2 cellular contexts compared by ENCODE assay signal in the genomic region with DNA sequence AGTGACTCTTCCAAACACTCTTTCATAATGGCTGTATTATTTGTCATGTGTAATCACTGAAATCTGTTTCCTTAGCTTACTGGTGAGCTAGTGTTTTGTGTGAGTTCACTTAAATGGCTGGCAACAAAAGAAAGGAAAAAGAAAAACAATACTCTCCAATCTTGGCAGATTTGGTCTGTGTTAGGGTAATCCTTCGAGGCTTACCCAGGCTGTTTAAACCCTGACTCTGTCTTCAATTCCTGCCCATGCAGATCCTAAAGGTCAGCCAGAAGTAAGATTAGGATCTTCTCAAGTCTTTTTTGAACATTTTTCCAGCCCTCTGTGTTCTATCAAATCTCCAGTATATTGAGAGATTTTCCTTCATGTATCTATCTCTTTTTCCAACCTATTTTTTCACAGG.
TF ChIP-seq lines count a peak whose summit lies in the region.

No MANE protein-coding gene starts in this region.

TF ChIP-seq in GM23338, 12 proteins besides CTCF, POLR2A, EP300 and RAD21 (continued from another document):
- TF ChIP-seq, protein P1, sequence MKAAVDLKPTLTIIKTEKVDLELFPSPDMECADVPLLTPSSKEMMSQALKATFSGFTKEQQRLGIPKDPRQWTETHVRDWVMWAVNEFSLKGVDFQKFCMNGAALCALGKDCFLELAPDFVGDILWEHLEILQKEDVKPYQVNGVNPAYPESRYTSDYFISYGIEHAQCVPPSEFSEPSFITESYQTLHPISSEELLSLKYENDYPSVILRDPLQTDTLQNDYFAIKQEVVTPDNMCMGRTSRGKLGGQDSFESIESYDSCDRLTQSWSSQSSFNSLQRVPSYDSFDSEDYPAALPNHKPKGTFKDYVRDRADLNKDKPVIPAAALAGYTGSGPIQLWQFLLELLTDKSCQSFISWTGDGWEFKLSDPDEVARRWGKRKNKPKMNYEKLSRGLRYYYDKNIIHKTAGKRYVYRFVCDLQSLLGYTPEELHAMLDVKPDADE (IDR thresholded peaks at IDR 0.05) = no peak
- TF ChIP-seq, protein P2, sequence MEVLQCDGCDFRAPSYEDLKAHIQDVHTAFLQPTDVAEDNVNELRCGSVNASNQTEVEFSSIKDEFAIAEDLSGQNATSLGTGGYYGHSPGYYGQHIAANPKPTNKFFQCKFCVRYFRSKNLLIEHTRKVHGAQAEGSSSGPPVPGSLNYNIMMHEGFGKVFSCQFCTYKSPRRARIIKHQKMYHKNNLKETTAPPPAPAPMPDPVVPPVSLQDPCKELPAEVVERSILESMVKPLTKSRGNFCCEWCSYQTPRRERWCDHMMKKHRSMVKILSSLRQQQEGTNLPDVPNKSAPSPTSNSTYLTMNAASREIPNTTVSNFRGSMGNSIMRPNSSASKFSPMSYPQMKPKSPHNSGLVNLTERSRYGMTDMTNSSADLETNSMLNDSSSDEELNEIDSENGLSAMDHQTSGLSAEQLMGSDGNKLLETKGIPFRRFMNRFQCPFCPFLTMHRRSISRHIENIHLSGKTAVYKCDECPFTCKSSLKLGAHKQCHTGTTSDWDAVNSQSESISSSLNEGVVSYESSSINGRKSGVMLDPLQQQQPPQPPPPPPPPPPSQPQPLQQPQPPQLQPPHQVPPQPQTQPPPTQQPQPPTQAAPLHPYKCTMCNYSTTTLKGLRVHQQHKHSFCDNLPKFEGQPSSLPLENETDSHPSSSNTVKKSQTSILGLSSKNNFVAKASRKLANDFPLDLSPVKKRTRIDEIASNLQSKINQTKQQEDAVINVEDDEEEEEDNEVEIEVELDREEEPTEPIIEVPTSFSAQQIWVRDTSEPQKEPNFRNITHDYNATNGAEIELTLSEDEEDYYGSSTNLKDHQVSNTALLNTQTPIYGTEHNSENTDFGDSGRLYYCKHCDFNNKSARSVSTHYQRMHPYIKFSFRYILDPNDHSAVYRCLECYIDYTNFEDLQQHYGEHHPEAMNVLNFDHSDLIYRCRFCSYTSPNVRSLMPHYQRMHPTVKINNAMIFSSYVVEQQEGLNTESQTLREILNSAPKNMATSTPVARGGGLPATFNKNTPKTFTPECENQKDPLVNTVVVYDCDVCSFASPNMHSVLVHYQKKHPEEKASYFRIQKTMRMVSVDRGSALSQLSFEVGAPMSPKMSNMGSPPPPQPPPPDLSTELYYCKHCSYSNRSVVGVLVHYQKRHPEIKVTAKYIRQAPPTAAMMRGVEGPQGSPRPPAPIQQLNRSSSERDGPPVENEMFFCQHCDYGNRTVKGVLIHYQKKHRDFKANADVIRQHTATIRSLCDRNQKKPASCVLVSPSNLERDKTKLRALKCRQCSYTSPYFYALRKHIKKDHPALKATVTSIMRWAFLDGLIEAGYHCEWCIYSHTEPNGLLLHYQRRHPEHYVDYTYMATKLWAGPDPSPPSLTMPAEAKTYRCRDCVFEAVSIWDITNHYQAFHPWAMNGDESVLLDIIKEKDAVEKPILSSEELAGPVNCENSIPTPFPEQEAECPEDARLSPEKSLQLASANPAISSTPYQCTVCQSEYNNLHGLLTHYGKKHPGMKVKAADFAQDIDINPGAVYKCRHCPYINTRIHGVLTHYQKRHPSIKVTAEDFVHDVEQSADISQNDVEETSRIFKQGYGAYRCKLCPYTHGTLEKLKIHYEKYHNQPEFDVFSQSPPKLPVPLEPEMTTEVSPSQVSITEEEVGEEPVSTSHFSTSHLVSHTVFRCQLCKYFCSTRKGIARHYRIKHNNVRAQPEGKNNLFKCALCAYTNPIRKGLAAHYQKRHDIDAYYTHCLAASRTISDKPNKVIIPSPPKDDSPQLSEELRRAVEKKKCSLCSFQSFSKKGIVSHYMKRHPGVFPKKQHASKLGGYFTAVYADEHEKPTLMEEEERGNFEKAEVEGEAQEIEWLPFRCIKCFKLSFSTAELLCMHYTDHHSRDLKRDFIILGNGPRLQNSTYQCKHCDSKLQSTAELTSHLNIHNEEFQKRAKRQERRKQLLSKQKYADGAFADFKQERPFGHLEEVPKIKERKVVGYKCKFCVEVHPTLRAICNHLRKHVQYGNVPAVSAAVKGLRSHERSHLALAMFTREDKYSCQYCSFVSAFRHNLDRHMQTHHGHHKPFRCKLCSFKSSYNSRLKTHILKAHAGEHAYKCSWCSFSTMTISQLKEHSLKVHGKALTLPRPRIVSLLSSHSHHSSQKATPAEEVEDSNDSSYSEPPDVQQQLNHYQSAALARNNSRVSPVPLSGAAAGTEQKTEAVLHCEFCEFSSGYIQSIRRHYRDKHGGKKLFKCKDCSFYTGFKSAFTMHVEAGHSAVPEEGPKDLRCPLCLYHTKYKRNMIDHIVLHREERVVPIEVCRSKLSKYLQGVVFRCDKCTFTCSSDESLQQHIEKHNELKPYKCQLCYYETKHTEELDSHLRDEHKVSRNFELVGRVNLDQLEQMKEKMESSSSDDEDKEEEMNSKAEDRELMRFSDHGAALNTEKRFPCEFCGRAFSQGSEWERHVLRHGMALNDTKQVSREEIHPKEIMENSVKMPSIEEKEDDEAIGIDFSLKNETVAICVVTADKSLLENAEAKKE (CRISPR knock-in tag; IDR thresholded peaks at IDR 0.05) = no peak

TF ChIP-seq in WTC11, 78 proteins besides CTCF, POLR2A, EP300 and RAD21 (continued from another document):
- TF ChIP-seq, protein P3, sequence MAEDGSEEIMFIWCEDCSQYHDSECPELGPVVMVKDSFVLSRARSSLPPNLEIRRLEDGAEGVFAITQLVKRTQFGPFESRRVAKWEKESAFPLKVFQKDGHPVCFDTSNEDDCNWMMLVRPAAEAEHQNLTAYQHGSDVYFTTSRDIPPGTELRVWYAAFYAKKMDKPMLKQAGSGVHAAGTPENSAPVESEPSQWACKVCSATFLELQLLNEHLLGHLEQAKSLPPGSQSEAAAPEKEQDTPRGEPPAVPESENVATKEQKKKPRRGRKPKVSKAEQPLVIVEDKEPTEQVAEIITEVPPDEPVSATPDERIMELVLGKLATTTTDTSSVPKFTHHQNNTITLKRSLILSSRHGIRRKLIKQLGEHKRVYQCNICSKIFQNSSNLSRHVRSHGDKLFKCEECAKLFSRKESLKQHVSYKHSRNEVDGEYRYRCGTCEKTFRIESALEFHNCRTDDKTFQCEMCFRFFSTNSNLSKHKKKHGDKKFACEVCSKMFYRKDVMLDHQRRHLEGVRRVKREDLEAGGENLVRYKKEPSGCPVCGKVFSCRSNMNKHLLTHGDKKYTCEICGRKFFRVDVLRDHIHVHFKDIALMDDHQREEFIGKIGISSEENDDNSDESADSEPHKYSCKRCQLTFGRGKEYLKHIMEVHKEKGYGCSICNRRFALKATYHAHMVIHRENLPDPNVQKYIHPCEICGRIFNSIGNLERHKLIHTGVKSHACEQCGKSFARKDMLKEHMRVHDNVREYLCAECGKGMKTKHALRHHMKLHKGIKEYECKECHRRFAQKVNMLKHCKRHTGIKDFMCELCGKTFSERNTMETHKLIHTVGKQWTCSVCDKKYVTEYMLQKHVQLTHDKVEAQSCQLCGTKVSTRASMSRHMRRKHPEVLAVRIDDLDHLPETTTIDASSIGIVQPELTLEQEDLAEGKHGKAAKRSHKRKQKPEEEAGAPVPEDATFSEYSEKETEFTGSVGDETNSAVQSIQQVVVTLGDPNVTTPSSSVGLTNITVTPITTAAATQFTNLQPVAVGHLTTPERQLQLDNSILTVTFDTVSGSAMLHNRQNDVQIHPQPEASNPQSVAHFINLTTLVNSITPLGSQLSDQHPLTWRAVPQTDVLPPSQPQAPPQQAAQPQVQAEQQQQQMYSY (CRISPR knock-in tag; IDR thresholded peaks at IDR 0.05) = no peak
- TF ChIP-seq NR2C2 (CRISPR knock-in tag; IDR thresholded peaks at IDR 0.05) = no peak
- TF ChIP-seq MYBL2 (CRISPR knock-in tag; IDR thresholded peaks at IDR 0.05) = no peak
- no peak for TF ChIP-seq ZNF121 (CRISPR knock-in tag; IDR thresholded peaks at IDR 0.05)
- no peak for TF ChIP-seq ZNF317 (CRISPR knock-in tag; IDR thresholded peaks at IDR 0.05; ENCODE audit: borderline replicate concordance, low read depth)
- no peak for TF ChIP-seq PRRX2 (CRISPR knock-in tag; IDR thresholded peaks at IDR 0.05)
- TF ChIP-seq ZNF671 (CRISPR knock-in tag; IDR thresholded peaks at IDR 0.05) = no peak
- no peak for TF ChIP-seq ZNF138 (CRISPR knock-in tag; conservative IDR thresholded peaks at IDR 0.05)
- TF ChIP-seq, protein P4, sequence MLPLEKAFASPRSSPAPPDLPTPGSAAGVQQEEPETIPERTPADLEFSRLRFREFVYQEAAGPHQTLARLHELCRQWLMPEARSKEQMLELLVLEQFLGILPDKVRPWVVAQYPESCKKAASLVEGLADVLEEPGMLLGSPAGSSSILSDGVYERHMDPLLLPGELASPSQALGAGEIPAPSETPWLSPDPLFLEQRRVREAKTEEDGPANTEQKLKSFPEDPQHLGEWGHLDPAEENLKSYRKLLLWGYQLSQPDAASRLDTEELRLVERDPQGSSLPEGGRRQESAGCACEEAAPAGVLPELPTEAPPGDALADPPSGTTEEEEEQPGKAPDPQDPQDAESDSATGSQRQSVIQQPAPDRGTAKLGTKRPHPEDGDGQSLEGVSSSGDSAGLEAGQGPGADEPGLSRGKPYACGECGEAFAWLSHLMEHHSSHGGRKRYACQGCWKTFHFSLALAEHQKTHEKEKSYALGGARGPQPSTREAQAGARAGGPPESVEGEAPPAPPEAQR (CRISPR knock-in tag; IDR thresholded peaks at IDR 0.05) = no peak
- no peak for TF ChIP-seq JUN (CRISPR knock-in tag; IDR thresholded peaks at IDR 0.05)
- no peak for TF ChIP-seq KAT7 (CRISPR knock-in tag; IDR thresholded peaks at IDR 0.05; ENCODE audit: borderline replicate concordance)
- TF ChIP-seq TEAD4 (CRISPR knock-in tag; IDR thresholded peaks at IDR 0.05) = no peak
- no peak for TF ChIP-seq ZNF219 (CRISPR knock-in tag; IDR thresholded peaks at IDR 0.05; ENCODE audit: borderline replicate concordance)
- TF ChIP-seq ZNF396 (CRISPR knock-in tag; IDR thresholded peaks at IDR 0.05; ENCODE audit: borderline replicate concordance) = no peak
- TF ChIP-seq CREB1 (CRISPR knock-in tag; IDR thresholded peaks at IDR 0.05) = no peak
- TF ChIP-seq ATF1 (CRISPR knock-in tag; IDR thresholded peaks at IDR 0.05) = no peak
- TF ChIP-seq, protein P5, sequence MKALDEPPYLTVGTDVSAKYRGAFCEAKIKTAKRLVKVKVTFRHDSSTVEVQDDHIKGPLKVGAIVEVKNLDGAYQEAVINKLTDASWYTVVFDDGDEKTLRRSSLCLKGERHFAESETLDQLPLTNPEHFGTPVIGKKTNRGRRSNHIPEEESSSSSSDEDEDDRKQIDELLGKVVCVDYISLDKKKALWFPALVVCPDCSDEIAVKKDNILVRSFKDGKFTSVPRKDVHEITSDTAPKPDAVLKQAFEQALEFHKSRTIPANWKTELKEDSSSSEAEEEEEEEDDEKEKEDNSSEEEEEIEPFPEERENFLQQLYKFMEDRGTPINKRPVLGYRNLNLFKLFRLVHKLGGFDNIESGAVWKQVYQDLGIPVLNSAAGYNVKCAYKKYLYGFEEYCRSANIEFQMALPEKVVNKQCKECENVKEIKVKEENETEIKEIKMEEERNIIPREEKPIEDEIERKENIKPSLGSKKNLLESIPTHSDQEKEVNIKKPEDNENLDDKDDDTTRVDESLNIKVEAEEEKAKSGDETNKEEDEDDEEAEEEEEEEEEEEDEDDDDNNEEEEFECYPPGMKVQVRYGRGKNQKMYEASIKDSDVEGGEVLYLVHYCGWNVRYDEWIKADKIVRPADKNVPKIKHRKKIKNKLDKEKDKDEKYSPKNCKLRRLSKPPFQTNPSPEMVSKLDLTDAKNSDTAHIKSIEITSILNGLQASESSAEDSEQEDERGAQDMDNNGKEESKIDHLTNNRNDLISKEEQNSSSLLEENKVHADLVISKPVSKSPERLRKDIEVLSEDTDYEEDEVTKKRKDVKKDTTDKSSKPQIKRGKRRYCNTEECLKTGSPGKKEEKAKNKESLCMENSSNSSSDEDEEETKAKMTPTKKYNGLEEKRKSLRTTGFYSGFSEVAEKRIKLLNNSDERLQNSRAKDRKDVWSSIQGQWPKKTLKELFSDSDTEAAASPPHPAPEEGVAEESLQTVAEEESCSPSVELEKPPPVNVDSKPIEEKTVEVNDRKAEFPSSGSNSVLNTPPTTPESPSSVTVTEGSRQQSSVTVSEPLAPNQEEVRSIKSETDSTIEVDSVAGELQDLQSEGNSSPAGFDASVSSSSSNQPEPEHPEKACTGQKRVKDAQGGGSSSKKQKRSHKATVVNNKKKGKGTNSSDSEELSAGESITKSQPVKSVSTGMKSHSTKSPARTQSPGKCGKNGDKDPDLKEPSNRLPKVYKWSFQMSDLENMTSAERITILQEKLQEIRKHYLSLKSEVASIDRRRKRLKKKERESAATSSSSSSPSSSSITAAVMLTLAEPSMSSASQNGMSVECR (CRISPR knock-in tag; IDR thresholded peaks at IDR 0.05; ENCODE audit: borderline replicate concordance) = no peak
